Comparison of ENCODE assay signal across 10 cellular contexts in the genomic region with DNA sequence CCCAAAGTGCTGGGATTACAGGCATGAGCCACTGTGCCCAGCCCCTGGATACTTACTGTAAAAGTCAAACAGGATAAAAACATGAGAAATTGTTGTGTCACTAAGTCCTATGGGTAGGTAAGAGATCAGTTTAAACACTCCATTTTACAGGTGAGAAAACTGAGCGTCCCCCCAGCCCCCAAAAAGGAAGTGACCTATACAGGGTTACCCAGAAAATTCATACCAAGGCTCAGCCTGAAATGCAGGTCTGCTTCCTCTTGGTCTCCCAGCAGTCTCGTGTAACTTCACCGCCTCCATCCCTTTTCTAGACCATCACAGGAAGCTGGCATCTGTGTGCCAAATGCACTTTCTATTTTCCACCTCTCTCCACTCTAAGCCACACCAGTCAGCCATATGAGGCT. TPM values are rescaled to one million over a fixed set of nuclear protein-coding genes. Genes with fewer than 3 reads are reported as not detected.
DNase-seq lines count a peak whose midpoint lies in the region; ATAC-seq and TF ChIP-seq lines count a peak whose summit lies in the region.
"Had no signal": no experiment of that assay in that cellular context is flagged by ENCODE, and none has a peak within 500 bp of the region (broad histone marks: within the 10 kb centered on the region; RNA-seq: fewer than 3 reads in every experiment).

No MANE protein-coding gene starts in this region.

- peak overlapping the region; percentile 77 to 96 (median 86) for H3K27ac ChIP-seq in heart left ventricle
- H3K27ac ChIP-seq in body of pancreas, result peak overlapping the region in 3 of 4 donors; percentile 45 to 78 (median 74)
- peak overlapping the region; percentile 50 to 82 (median 66) for H3K27ac ChIP-seq in transverse colon
- no peak overlapping the region for H3K27ac ChIP-seq in GM23248
- H3K27ac ChIP-seq: brain microvascular endothelial cell had no signal

- TF ChIP-seq CTCF in heart left ventricle (IDR thresholded peaks at IDR 0.05) (no peak), body of pancreas (IDR thresholded peaks at IDR 0.05) (no peak), transverse colon (IDR thresholded peaks at IDR 0.05) (no peak)

- intact Hi-C loops in heart left ventricle (cut with DNase I), result loop anchor here in 6 of 10 donors (5.0 to 10.0 kb wide), 3 partner anchors 39 to 56 kb away; a partner anchor contains a TSS
- intact Hi-C loops in cardiac septum (cut with DNase I), result loop anchor here (5.0 kb wide), 1 partner anchor 39 kb away; no protein-coding TSS in a partner anchor
- intact Hi-C loops in body of pancreas (cut with DNase I), result no loop called here
- intact Hi-C loops in transverse colon (cut with DNase I; ENCODE audit: low total_unique reads), result no loop called here

- DNase-seq in heart left ventricle, result no peak
- DNase-seq in cardiac septum (ENCODE audit: low spot score), result no peak
- no peak for DNase-seq in body of pancreas
- no peak for DNase-seq in transverse colon
- no peak for DNase-seq in stimulated activated CD4-positive, alpha-beta T cell treated with anti-CD3 and anti-CD28 coated beads, Interleukin-4, amount 100 ng/mL, for 4 hours
- DNase-seq in OCI-M2 (lab: John Stamatoyannopoulos, UW; ENCODE audit: unreplicated experiment), result no peak
- DNase-seq in GM23248, result no peak
- DNase-seq: brain microvascular endothelial cell, NCI-H774 had no signal

- H3K27me3 ChIP-seq in heart left ventricle (no peaks in the 10 kb centered on the region), body of pancreas (no peaks in the 10 kb centered on the region), transverse colon (no peaks in the 10 kb centered on the region), GM23248 (replicated peaks; ENCODE audit: insufficient read depth) (peaks cover 13% of the 10 kb centered on the region; the same call in 1 of the 2 replicates)
- H3K27me3 ChIP-seq: brain microvascular endothelial cell had no signal

- no peak overlapping the region for H2AFZ ChIP-seq in GM23248

- H3F3A ChIP-seq in GM23248 (ENCODE audit: insufficient read depth), result no peaks in the 10 kb centered on the region

- no peak for TF ChIP-seq POLR2A in heart left ventricle (IDR thresholded peaks at IDR 0.05)
- no peak for TF ChIP-seq POLR2A in body of pancreas (IDR thresholded peaks at IDR 0.05)
- no peak for TF ChIP-seq POLR2A in transverse colon (IDR thresholded peaks at IDR 0.05)

- peaks cover 0 to 82% (median 54%) of the 10 kb centered on the region in 12 donors for H3K4me1 ChIP-seq in heart left ventricle
- H3K4me1 ChIP-seq in body of pancreas, result peaks cover 28% of the 10 kb centered on the region
- peaks cover 8 to 24% (median 16%) of the 10 kb centered on the region in 4 donors for H3K4me1 ChIP-seq in transverse colon
- H3K4me1 ChIP-seq in GM23248 (ENCODE audit: insufficient read depth), result no peaks in the 10 kb centered on the region

- ATAC-seq in heart left ventricle (no peak), HG02870 (IDR thresholded peaks at IDR 0.05; ENCODE audit: unreplicated experiment) (peak; percentile 16), body of pancreas (no peak)

- H3K36me3 ChIP-seq in heart left ventricle (peaks cover 0 to 2% (median 0%) of the 10 kb centered on the region in 9 donors), body of pancreas (replicated peaks in 1 of 2; ENCODE audit: insufficient read depth in 1 of 2, low read depth in 2 of 2) (no peaks in the 10 kb centered on the region), transverse colon (no peaks in the 10 kb centered on the region), GM23248 (ENCODE audit: low read depth) (no peaks in the 10 kb centered on the region)
- H3K36me3 ChIP-seq: brain microvascular endothelial cell had no signal

- H3K4me2 ChIP-seq in GM23248 (ENCODE audit: unreplicated experiment), result no peak overlapping the region

- in situ Hi-C loops in transverse colon (cut with MboI; ENCODE audit: low pct_ligation_motif_present in 1 of 4, low pct_unique_long_range_greater_than_20kb in 1 of 4, low sequenced_read_pairs in 3 of 4) (no loop called here), GM23248 (cut with MboI) (no loop called here)

- no peaks in the 10 kb centered on the region for H4K20me1 ChIP-seq in GM23248 (ENCODE audit: insufficient read depth)

- H3K4me3 ChIP-seq in heart left ventricle, result no peak overlapping the region
- no peak overlapping the region for H3K4me3 ChIP-seq in body of pancreas
- no peak overlapping the region for H3K4me3 ChIP-seq in transverse colon
- H3K4me3 ChIP-seq in GM23248, result no peak overlapping the region

- TF ChIP-seq EP300 in transverse colon (IDR thresholded peaks at IDR 0.05; ENCODE audit: low read depth), result no peak

- H3K79me2 ChIP-seq in GM23248 (ENCODE audit: insufficient read depth), result no peaks in the 10 kb centered on the region

- 44 to 58% (median 56%) methylated on average over 3 of the region's 3 CpGs for WGBS in heart left ventricle, 4 donors
- 66 to 70% methylated on average over 3 of the region's 3 CpGs for WGBS in body of pancreas, 2 donors
- 53 to 69% methylated on average over 2 to 3 of the region's 3 CpGs for WGBS in transverse colon (ENCODE audit: low coverage in 1 of 2), 2 donors
- WGBS in GM23248 (ENCODE audit: low coverage in 1 of 2, low lambda C conversion rate in 2 of 2, missing lambda C conversion rate in 2 of 2), 2 experiments, result 24 to 32% methylated on average over 3 of the region's 3 CpGs

- H3K9ac ChIP-seq in GM23248, result no peak overlapping the region

- no peaks in the 10 kb centered on the region for H3K9me2 ChIP-seq in GM23248 (ENCODE audit: insufficient read depth)

- H3K9me3 ChIP-seq in heart left ventricle, result no peaks in the 10 kb centered on the region
- H3K9me3 ChIP-seq in body of pancreas, result no peaks in the 10 kb centered on the region
- no peaks in the 10 kb centered on the region for H3K9me3 ChIP-seq in transverse colon
- H3K9me3 ChIP-seq in GM23248 (ENCODE audit: low read depth), result no peaks in the 10 kb centered on the region

RNA-seq across cellular contexts. Expression of a gene that starts 57.2 kb away (rescaled TPM):
- 100 to 1,000 TPM; 106 to 201 (median 176) TPM for total RNA-seq in heart left ventricle
- 100 to 1,000 TPM in 1 of 2 donors, 10 to 100 TPM in 1; 96.4 to 136 TPM for polyA plus RNA-seq in heart left ventricle
- 151 TPM for total RNA-seq in cardiac septum
- 10 to 100 TPM in 1 of 2 donors, 1 to 10 TPM in 1; 9.2 to 16.1 TPM for total RNA-seq in body of pancreas
- total RNA-seq in transverse colon, result 10 to 100 TPM in 1 of 4 donors, 1 to 10 TPM in 3; 4.2 to 11.6 (median 7.1) TPM
- total RNA-seq in GM23248 (2014; rRNA removed; shearing (Covaris generic)), result 1.3 TPM in 1 of 2 replicates, not detected in the other
- polyA plus RNA-seq in GM23248 (2016; fragmentation: Nextera tagmentation; extraction: Ambion mirVana), result 0.34 and 0.43 TPM in 2 replicates

Comparison
In these comparisons a context has a peak if more than half of its experiments do, and no peak if none do; other contexts are left out.
1. intact Hi-C loops: an anchor here in heart left ventricle (5.0 to 10.0 kb wide) and cardiac septum (5.0 kb wide); none called in body of pancreas and transverse colon.